31 cellular contexts compared by ENCODE assay signal in genomic region chr17:61970030-61970429, GRCh38. TPM values are rescaled to one million over a fixed set of nuclear protein-coding genes. Genes with fewer than 3 reads are reported as not detected.
DNase-seq lines count a peak whose midpoint lies in the region; ATAC-seq and TF ChIP-seq lines count a peak whose summit lies in the region.
"Had no signal": no experiment of that assay in that cellular context is flagged by ENCODE, and none has a peak within 500 bp of the region (broad histone marks: within the 10 kb centered on the region; RNA-seq: fewer than 3 reads in every experiment).

No MANE protein-coding gene starts in this region.

- no peak overlapping the region for H3K9ac ChIP-seq in endodermal cell (ENCODE audit: extremely low read depth, low read length, poor library complexity, severe bottlenecking)

- POLR2A ChIA-PET in activated CD4-positive, alpha-beta memory T cell treated with anti-CD3 and anti-CD28 coated beads, Interleukin-2, amount 10 ng/mL, durations not matched to agents 7 days and 5 days (lab: Charles Lee): no interaction called here

- CTCF ChIA-PET in activated CD4-positive, alpha-beta memory T cell treated with anti-CD3 and anti-CD28 coated beads, Interleukin-2, amount 10 ng/mL, durations not matched to agents 7 days and 5 days (lab: Charles Lee): interaction anchor here (0.7 kb wide), 1 partner anchor 21 kb away, joined by 3 read pairs; no protein-coding TSS in a partner anchor

- H3K27me3 ChIP-seq in endodermal cell (ENCODE audit: control insufficient read depth, insufficient read depth, low read length, poor library complexity, severe bottlenecking): no peaks in the 10 kb centered on the region
- H3K27me3 ChIP-seq: BE2C, right atrium auricular region had no signal

- H3K4me1 ChIP-seq in endodermal cell (ENCODE audit: control insufficient read depth, insufficient read depth, low read length): no peaks in the 10 kb centered on the region
- H3K4me1 ChIP-seq: HAP-1, right atrium auricular region had no signal

- H3K27ac Mint-ChIP-seq in CD14-positive monocyte (peak overlapping the region; percentile 82 to 88 (median 84)), endodermal cell (no peak overlapping the region)
- H3K27ac Mint-ChIP-seq in effector memory CD8-positive, alpha-beta T cell: peak overlapping the region; percentile 10 to 32
- H3K27ac Mint-ChIP-seq in activated CD4-positive, alpha-beta memory T cell treated with anti-CD3 and anti-CD28 coated beads, Interleukin-2, amount 10 ng/mL, durations not matched to agents 7 days and 5 days: no peak overlapping the region
- H3K27ac Mint-ChIP-seq: activated CD8-positive, alpha-beta T cell treated with anti-CD3 and anti-CD28 coated beads for 36 hours; activated naive CD4-positive, alpha-beta T cell treated with anti-CD3 and anti-CD28 coated beads, Interleukin-2, amount 50 U/mL, for 24 hours; activated T-helper 17 cell treated with anti-CD3 and anti-CD28 coated beads, Interleukin-2, amount 50 U/mL, for 72 hours; T-helper 1 cell treated with Interleukin-12 subunit alpha and Interleukin-12 subunit beta and Interleukin-4 antibody, amounts not matched to agents 30 μg/mL and 1 μg/mL, for 36 hours had no signal

- no peak overlapping the region for H3K27ac ChIP-seq in endodermal cell (ENCODE audit: low read depth, low read length)
- H3K27ac ChIP-seq: right atrium auricular region, RWPE1, thoracic aorta had no signal

- no peak for ATAC-seq in effector memory CD8-positive, alpha-beta T cell (replicated peaks)
- ATAC-seq: activated CD8-positive, alpha-beta T cell treated with anti-CD3 and anti-CD28 coated beads for 36 hours; activated T-helper 17 cell treated with anti-CD3 and anti-CD28 coated beads, Interleukin-2, amount 50 U/mL, for 72 hours; GM12878; left ventricle myocardium superior had no signal

- DNase-seq in CD14-positive monocyte (ENCODE audit: low spot score): no peak
- peak; percentile 4 for DNase-seq in LHCN-M2 (ENCODE audit: low read depth)
- peak; percentile 16 for DNase-seq in OCI-M1 (lab: John Stamatoyannopoulos, UW)
- DNase-seq in effector memory CD8-positive, alpha-beta T cell: no peak
- no peak for DNase-seq in mucosa of gallbladder (ENCODE audit: low spot score)
- no peak for DNase-seq in activated CD4-positive, alpha-beta memory T cell treated with anti-CD3 and anti-CD28 coated beads, Interleukin-2, amount 10 ng/mL, durations not matched to agents 7 days and 5 days
- no peak for DNase-seq in endodermal cell
- DNase-seq: activated CD4-positive, alpha-beta T cell treated with anti-CD3 and anti-CD28 coated beads for 1 hour; activated CD8-positive, alpha-beta T cell treated with anti-CD3 and anti-CD28 coated beads for 36 hours; anterior cingulate cortex; BE2C; DMS153; effector CD8-positive, alpha-beta T cell; KG1; left ventricle myocardium superior; MM.1S; NCI-H146; NCI-H2107; NCI-H446 treated with DMSO at 0.1 percent for 48 hours; NCI-H774; posterior cingulate gyrus; stimulated activated naive CD4-positive, alpha-beta T cell had no signal

- 89 to 92% methylated on average over 1 of the region's 1 CpG for WGBS in endodermal cell (ENCODE audit: insufficient coverage in 1 of 2, insufficient read length in 1 of 2), 2 experiments

- H3K4me1 Mint-ChIP-seq in CD14-positive monocyte (peaks cover 10% of the 10 kb centered on the region), endodermal cell (no peaks in the 10 kb centered on the region)
- H3K4me1 Mint-ChIP-seq in effector memory CD8-positive, alpha-beta T cell (ENCODE audit: low read depth in 2 of 2): peaks cover 5 to 18% of the 10 kb centered on the region in 2 donors
- peaks cover 3% of the 10 kb centered on the region for H3K4me1 Mint-ChIP-seq in activated CD4-positive, alpha-beta memory T cell treated with anti-CD3 and anti-CD28 coated beads, Interleukin-2, amount 10 ng/mL, durations not matched to agents 7 days and 5 days

- peaks cover 79% of the 10 kb centered on the region for H3K36me3 ChIP-seq in endodermal cell (ENCODE audit: control insufficient read depth, insufficient read depth, low read length)

- H3K4me3 ChIP-seq in endodermal cell (ENCODE audit: low read length): no peak overlapping the region
- H3K4me3 ChIP-seq: GM12878, HAP-1, right atrium auricular region, smooth muscle cell, thoracic aorta had no signal

- H3K9me3 Mint-ChIP-seq in CD14-positive monocyte (no peaks in the 10 kb centered on the region), endodermal cell (no peaks in the 10 kb centered on the region)
- no peaks in the 10 kb centered on the region for H3K9me3 Mint-ChIP-seq in effector memory CD8-positive, alpha-beta T cell
- no peaks in the 10 kb centered on the region for H3K9me3 Mint-ChIP-seq in activated CD4-positive, alpha-beta memory T cell treated with anti-CD3 and anti-CD28 coated beads, Interleukin-2, amount 10 ng/mL, durations not matched to agents 7 days and 5 days
- H3K9me3 Mint-ChIP-seq: activated CD8-positive, alpha-beta T cell treated with anti-CD3 and anti-CD28 coated beads for 36 hours; activated naive CD4-positive, alpha-beta T cell treated with anti-CD3 and anti-CD28 coated beads, Interleukin-2, amount 50 U/mL, for 24 hours; activated T-helper 17 cell treated with anti-CD3 and anti-CD28 coated beads, Interleukin-2, amount 50 U/mL, for 72 hours; T-helper 1 cell treated with Interleukin-12 subunit alpha and Interleukin-12 subunit beta and Interleukin-4 antibody, amounts not matched to agents 30 μg/mL and 1 μg/mL, for 36 hours had no signal

- H3K4me3 Mint-ChIP-seq in CD14-positive monocyte (no peak overlapping the region), endodermal cell (no peak overlapping the region)
- H3K4me3 Mint-ChIP-seq in effector memory CD8-positive, alpha-beta T cell: no peak overlapping the region
- no peak overlapping the region for H3K4me3 Mint-ChIP-seq in activated CD4-positive, alpha-beta memory T cell treated with anti-CD3 and anti-CD28 coated beads, Interleukin-2, amount 10 ng/mL, durations not matched to agents 7 days and 5 days
- H3K4me3 Mint-ChIP-seq: activated CD8-positive, alpha-beta T cell treated with anti-CD3 and anti-CD28 coated beads for 36 hours; activated naive CD4-positive, alpha-beta T cell treated with anti-CD3 and anti-CD28 coated beads, Interleukin-2, amount 50 U/mL, for 24 hours; activated T-helper 17 cell treated with anti-CD3 and anti-CD28 coated beads, Interleukin-2, amount 50 U/mL, for 72 hours; T-helper 1 cell treated with Interleukin-12 subunit alpha and Interleukin-12 subunit beta and Interleukin-4 antibody, amounts not matched to agents 30 μg/mL and 1 μg/mL, for 36 hours had no signal

- H3K27me3 Mint-ChIP-seq in CD14-positive monocyte (ENCODE audit: low read depth in 3 of 3) (no peaks in the 10 kb centered on the region), endodermal cell (ENCODE audit: insufficient read depth) (no peaks in the 10 kb centered on the region)
- no peaks in the 10 kb centered on the region for H3K27me3 Mint-ChIP-seq in effector memory CD8-positive, alpha-beta T cell
- H3K27me3 Mint-ChIP-seq in activated CD4-positive, alpha-beta memory T cell treated with anti-CD3 and anti-CD28 coated beads, Interleukin-2, amount 10 ng/mL, durations not matched to agents 7 days and 5 days: no peaks in the 10 kb centered on the region
- H3K27me3 Mint-ChIP-seq: activated CD8-positive, alpha-beta T cell treated with anti-CD3 and anti-CD28 coated beads for 36 hours; activated naive CD4-positive, alpha-beta T cell treated with anti-CD3 and anti-CD28 coated beads, Interleukin-2, amount 50 U/mL, for 24 hours; activated T-helper 17 cell treated with anti-CD3 and anti-CD28 coated beads, Interleukin-2, amount 50 U/mL, for 72 hours had no signal

- no peaks in the 10 kb centered on the region for H3K9me3 ChIP-seq in endodermal cell (ENCODE audit: control insufficient read depth, low read length)
- H3K9me3 ChIP-seq: BE2C, HAP-1, right atrium auricular region, thoracic aorta had no signal

- no peak for TF ChIP-seq CTCF in CD14-positive monocyte (IDR thresholded peaks at IDR 0.05)
- TF ChIP-seq CTCF in endodermal cell (conservative IDR thresholded peaks at IDR 0.05): no peak

- H3K36me3 Mint-ChIP-seq in CD14-positive monocyte (peaks cover 43 to 75% of the 10 kb centered on the region in 2 donors), endodermal cell (ENCODE audit: low read depth) (peaks cover 57% of the 10 kb centered on the region)
- H3K36me3 Mint-ChIP-seq in effector memory CD8-positive, alpha-beta T cell (ENCODE audit: insufficient read depth): peaks cover 70% of the 10 kb centered on the region
- peaks cover 33% of the 10 kb centered on the region for H3K36me3 Mint-ChIP-seq in activated CD4-positive, alpha-beta memory T cell treated with anti-CD3 and anti-CD28 coated beads, Interleukin-2, amount 10 ng/mL, durations not matched to agents 7 days and 5 days (ENCODE audit: low read depth)

- intact Hi-C loops in CD14-positive monocyte (cut with micrococcal nuclease): no loop called here

RNA-seq across cellular contexts. Expression of gene INTS2, which starts 42.2 kb away (rescaled TPM):
- polyA plus RNA-seq in CD14-positive monocyte: 1 to 10 TPM; 2.2 to 2.9 TPM
- total RNA-seq in LHCN-M2 (2014; rRNA removed) (12.2 and 15.8 TPM in 2 replicates), mucosa of gallbladder (11.3 TPM), endodermal cell (10 to 100 TPM; 22.3 to 28.2 TPM)
- 2.4 TPM for polyA plus RNA-seq in LHCN-M2 (2012)
- total RNA-seq in activated CD4-positive, alpha-beta memory T cell treated with anti-CD3 and anti-CD28 coated beads, Interleukin-2, amount 10 ng/mL, durations not matched to agents 7 days and 5 days: 10 to 100 TPM; 24.3 to 25.0 TPM
- 17.6 TPM for polyA plus RNA-seq in endodermal cell (2013, experiment 1 of 2)
- polyA plus RNA-seq in endodermal cell (2013, experiment 2 of 2): 16.2 TPM

Comparison
In these comparisons a context has a peak if more than half of its experiments do, and no peak if none do; other contexts are left out.
1. DNase-seq: peak in LHCN-M2 (single experiment) and OCI-M1 (single experiment); none in CD14-positive monocyte (single experiment), effector memory CD8-positive, alpha-beta T cell (0 of 3), mucosa of gallbladder (single experiment), activated CD4-positive, alpha-beta memory T cell treated with anti-CD3 and anti-CD28 coated beads, Interleukin-2, amount 10 ng/mL, durations not matched to agents 7 days and 5 days (single experiment) and endodermal cell (single experiment).
2. H3K27ac Mint-ChIP-seq: peak in CD14-positive monocyte (7 of 7) and effector memory CD8-positive, alpha-beta T cell (2 of 2); none in activated CD4-positive, alpha-beta memory T cell treated with anti-CD3 and anti-CD28 coated beads, Interleukin-2, amount 10 ng/mL, durations not matched to agents 7 days and 5 days (single experiment) and endodermal cell (single experiment).